22 cellular contexts compared by ENCODE assay signal in genomic region chr6:15827492-15828255, GRCh38.
"Had no signal": no experiment of that assay in that cellular context is flagged by ENCODE, and none has a peak within 500 bp of the region (broad histone marks: within the 10 kb centered on the region; RNA-seq: fewer than 3 reads in every experiment).

No MANE protein-coding gene starts in this region.

- H3K4me3 ChIP-seq: coronary artery, left lung, lung, psoas muscle, sigmoid colon, skin epidermis, tibial nerve, upper lobe of right lung, vagina had no signal

- H3K27me3 ChIP-seq: left lung, sigmoid colon, tibial nerve, upper lobe of right lung, vagina had no signal

- H3K9me3 Mint-ChIP-seq: endodermal cell; nephron; stimulated activated effector memory CD8-positive, alpha-beta T cell treated with anti-CD3 and anti-CD28 coated beads, Interleukin-12 subunit alpha, Interleukin-12 subunit beta, amount 100 ng/mL, for 72 hours; stimulated activated naive CD8-positive, alpha-beta T cell treated with anti-CD3 and anti-CD28 coated beads, Interleukin-15, Interleukin-2, amounts not matched to agents 100 ng/mL and 50 ng/mL, for 24 hours had no signal

- H3K27ac ChIP-seq: coronary artery, left lung, psoas muscle, sigmoid colon, skin epidermis, tibial nerve, upper lobe of right lung, vagina had no signal

- H3K36me3 ChIP-seq: left lung, sigmoid colon, tibial nerve, upper lobe of right lung, vagina had no signal

- H3K27ac Mint-ChIP-seq: endodermal cell; nephron; stimulated activated effector memory CD8-positive, alpha-beta T cell treated with anti-CD3 and anti-CD28 coated beads, Interleukin-12 subunit alpha, Interleukin-12 subunit beta, amount 100 ng/mL, for 72 hours; stimulated activated naive CD8-positive, alpha-beta T cell treated with anti-CD3 and anti-CD28 coated beads, Interleukin-15, Interleukin-2, amounts not matched to agents 100 ng/mL and 50 ng/mL, for 24 hours had no signal

- H3K4me1 Mint-ChIP-seq: stimulated activated effector memory CD8-positive, alpha-beta T cell treated with anti-CD3 and anti-CD28 coated beads, Interleukin-12 subunit alpha, Interleukin-12 subunit beta, amount 100 ng/mL, for 72 hours had no signal

- H3K9me3 ChIP-seq: left lung, psoas muscle, sigmoid colon, tibial nerve, upper lobe of right lung, vagina had no signal

- DNase-seq: effector CD4-positive, alpha-beta T cell; endodermal cell; islet precursor cell; left lung; mesenchymal stem cell; midbrain; psoas muscle; retina; sigmoid colon; stimulated activated CD4-positive, alpha-beta T cell treated with anti-CD3 and anti-CD28 coated beads, Interleukin-12 subunit alpha, Interleukin-12 subunit beta, amount 100 ng/mL, for 4 hours; stimulated activated CD8-positive, alpha-beta memory T cell treated with anti-CD3 and anti-CD28 coated beads, Interleukin-4, amount 100 ng/mL, for 48 hours; upper lobe of right lung had no signal

- H3K4me3 Mint-ChIP-seq: endodermal cell; nephron; stimulated activated effector memory CD8-positive, alpha-beta T cell treated with anti-CD3 and anti-CD28 coated beads, Interleukin-12 subunit alpha, Interleukin-12 subunit beta, amount 100 ng/mL, for 72 hours; stimulated activated naive CD8-positive, alpha-beta T cell treated with anti-CD3 and anti-CD28 coated beads, Interleukin-15, Interleukin-2, amounts not matched to agents 100 ng/mL and 50 ng/mL, for 24 hours had no signal

- ATAC-seq: left lung; psoas muscle; stimulated activated effector memory CD8-positive, alpha-beta T cell treated with anti-CD3 and anti-CD28 coated beads, Interleukin-12 subunit alpha, Interleukin-12 subunit beta, amount 100 ng/mL, for 72 hours; upper lobe of right lung had no signal

- FAIRE-seq: endothelial cell of umbilical vein, frontal cortex had no signal

- H3K36me3 Mint-ChIP-seq: stimulated activated effector memory CD8-positive, alpha-beta T cell treated with anti-CD3 and anti-CD28 coated beads, Interleukin-12 subunit alpha, Interleukin-12 subunit beta, amount 100 ng/mL, for 72 hours had no signal

- H3K4me1 ChIP-seq: left lung, psoas muscle, sigmoid colon, tibial nerve, upper lobe of right lung, vagina had no signal
